In genomic region chr2:73907840-73908452, GRCh38 we compare ENCODE assay signal across 9 cellular contexts. TPM values are rescaled to one million over a fixed set of nuclear protein-coding genes. Genes with fewer than 3 reads are reported as not detected.
DNase-seq lines count a peak whose midpoint lies in the region; ATAC-seq and TF ChIP-seq lines count a peak whose summit lies in the region.
"Had no signal": no experiment of that assay in that cellular context is flagged by ENCODE, and none has a peak within 500 bp of the region (broad histone marks: within the 10 kb centered on the region; RNA-seq: fewer than 3 reads in every experiment).

No MANE protein-coding gene starts in this region.

- H4K20me1 ChIP-seq in smooth muscle cell (ENCODE audit: low read depth), result peaks cover 5% of the 10 kb centered on the region

- H3F3A ChIP-seq in smooth muscle cell (ENCODE audit: low read depth), result no peaks in the 10 kb centered on the region

- DNase-seq in HT-29 (ENCODE audit: low spot score) (peak; percentile 22), RKO (ENCODE audit: low spot score) (peak; percentile 31), lower lobe of right lung (no peak), transverse colon (peak; percentile 38), left lobe of liver (ENCODE audit: low spot score) (no peak), smooth muscle cell (lab: John Stamatoyannopoulos, UW; ENCODE audit: unreplicated experiment) (no peak)
- peak; percentile 25 for DNase-seq in activated naive CD8-positive, alpha-beta T cell treated with anti-CD3 and anti-CD28 coated beads, Interleukin-2, amount 50 U/mL, for 16 hours (ENCODE audit: low read depth, low spot score)

- H3K9ac ChIP-seq in smooth muscle cell (ENCODE audit: low read depth), result no peak overlapping the region

- intact Hi-C loops in lower lobe of right lung (cut with DNase I), result no loop called here
- intact Hi-C loops in transverse colon (cut with DNase I; ENCODE audit: low total_unique reads), result no loop called here

- no peak for TF ChIP-seq EP300 in transverse colon (IDR thresholded peaks at IDR 0.05; ENCODE audit: low read depth)

- H3K4me3 ChIP-seq in lower lobe of right lung (no peak overlapping the region), transverse colon (no peak overlapping the region), smooth muscle cell (no peak overlapping the region)
- H3K4me3 ChIP-seq: SJSA1 had no signal

- H3K27me3 ChIP-seq in lower lobe of right lung (ENCODE audit: low read depth) (no peaks in the 10 kb centered on the region), transverse colon (no peaks in the 10 kb centered on the region), smooth muscle cell (ENCODE audit: low read depth) (no peaks in the 10 kb centered on the region)
- H3K27me3 ChIP-seq: SJSA1 had no signal

- H3K9me3 ChIP-seq in lower lobe of right lung (no peaks in the 10 kb centered on the region), transverse colon (no peaks in the 10 kb centered on the region), smooth muscle cell (replicated peaks; ENCODE audit: low read depth) (no peaks in the 10 kb centered on the region)
- H3K9me3 ChIP-seq: SJSA1 had no signal

- H3K36me3 ChIP-seq in lower lobe of right lung (no peaks in the 10 kb centered on the region), transverse colon (peaks cover 0 to 3% (median 0%) of the 10 kb centered on the region in 4 donors), smooth muscle cell (ENCODE audit: low read depth) (no peaks in the 10 kb centered on the region)

- no peak overlapping the region for H2AFZ ChIP-seq in smooth muscle cell (ENCODE audit: low read depth)

- H3K4me1 ChIP-seq in lower lobe of right lung, result no peaks in the 10 kb centered on the region
- H3K4me1 ChIP-seq in transverse colon, result peaks cover 0 to 9% (median 2%) of the 10 kb centered on the region in 4 donors
- no peaks in the 10 kb centered on the region for H3K4me1 ChIP-seq in smooth muscle cell (ENCODE audit: low read depth)
- H3K4me1 ChIP-seq: SJSA1 had no signal

- H3K27ac ChIP-seq in lower lobe of right lung (no peak overlapping the region), transverse colon (peak overlapping the region; percentile 42 to 89 (median 53)), smooth muscle cell (ENCODE audit: low read depth) (no peak overlapping the region)
- H3K27ac ChIP-seq: SJSA1 had no signal

- H3K4me2 ChIP-seq in smooth muscle cell, result no peak overlapping the region

- H3K79me2 ChIP-seq in smooth muscle cell (ENCODE audit: low read depth), result no peaks in the 10 kb centered on the region

- ATAC-seq in lower lobe of right lung, result peak; percentile 66 to 73
- ATAC-seq in left lobe of liver, result no peak

- TF ChIP-seq CTCF in GM12872 (IDR thresholded peaks at IDR 0.05; ENCODE audit: insufficient read depth, low read depth, low read length) (peak; percentile 68), lower lobe of right lung (IDR thresholded peaks at IDR 0.05) (peak; percentile 33), transverse colon (IDR thresholded peaks at IDR 0.05) (peak in 2 of 5 experiments; percentile 10 to 20), smooth muscle cell (IDR thresholded peaks at IDR 0.05; ENCODE audit: borderline replicate concordance, insufficient read depth, poor library complexity, severe bottlenecking) (no peak)

- in situ Hi-C loops in transverse colon (cut with MboI; ENCODE audit: low pct_ligation_motif_present in 1 of 4, low pct_unique_long_range_greater_than_20kb in 1 of 4, low sequenced_read_pairs in 3 of 4), result no loop called here

- 37 to 40% methylated on average over 1 to 5 of the region's 5 CpGs for WGBS in transverse colon (ENCODE audit: low coverage in 1 of 2), 2 donors
- 75% methylated on average over 5 of the region's 5 CpGs for WGBS in smooth muscle cell (ENCODE audit: low lambda C conversion rate)

- no peak for TF ChIP-seq POLR2A in transverse colon (IDR thresholded peaks at IDR 0.05)

RNA-seq across cellular contexts. Expression of gene ACTG2, which starts 15.1 kb away (rescaled TPM):
- total RNA-seq in HT-29 (2014; rRNA removed; shearing (Covaris generic)), result not detected in 2 replicates
- total RNA-seq in lower lobe of right lung (22.2 TPM), transverse colon (1,000 to 10,000 TPM in 1 of 4 donors, 100 to 1,000 TPM in 3; 394 to 3,499 (median 729) TPM), left lobe of liver (2.8 TPM), smooth muscle cell (201 and 323 TPM in 2 replicates)
- 796 and 874 TPM in 2 replicates for polyA plus RNA-seq in smooth muscle cell

RNA-seq across cellular contexts. Expression of gene DGUOK, which starts 18.7 kb away (rescaled TPM):
- total RNA-seq in HT-29 (2014; rRNA removed; shearing (Covaris generic)), result 47.5 and 58.6 TPM in 2 replicates
- total RNA-seq in lower lobe of right lung (38.0 TPM), transverse colon (10 to 100 TPM; 27.3 to 49.7 (median 40.3) TPM), left lobe of liver (14.7 TPM), smooth muscle cell (109 and 112 TPM in 2 replicates)
- 151 and 154 TPM in 2 replicates for polyA plus RNA-seq in smooth muscle cell

Comparison
In these comparisons a context has a peak if more than half of its experiments do, and no peak if none do; other contexts are left out.
1. DNase-seq: peak in HT-29 (single experiment), RKO (single experiment), activated naive CD8-positive, alpha-beta T cell treated with anti-CD3 and anti-CD28 coated beads, Interleukin-2, amount 50 U/mL, for 16 hours (single experiment) and transverse colon (single experiment); none in lower lobe of right lung (single experiment), left lobe of liver (single experiment) and smooth muscle cell (single experiment).
2. H3K27ac ChIP-seq: peak in transverse colon (4 of 4); none in lower lobe of right lung (single experiment) and smooth muscle cell (single experiment).